18 cellular contexts compared by ENCODE assay signal in the genomic region with DNA sequence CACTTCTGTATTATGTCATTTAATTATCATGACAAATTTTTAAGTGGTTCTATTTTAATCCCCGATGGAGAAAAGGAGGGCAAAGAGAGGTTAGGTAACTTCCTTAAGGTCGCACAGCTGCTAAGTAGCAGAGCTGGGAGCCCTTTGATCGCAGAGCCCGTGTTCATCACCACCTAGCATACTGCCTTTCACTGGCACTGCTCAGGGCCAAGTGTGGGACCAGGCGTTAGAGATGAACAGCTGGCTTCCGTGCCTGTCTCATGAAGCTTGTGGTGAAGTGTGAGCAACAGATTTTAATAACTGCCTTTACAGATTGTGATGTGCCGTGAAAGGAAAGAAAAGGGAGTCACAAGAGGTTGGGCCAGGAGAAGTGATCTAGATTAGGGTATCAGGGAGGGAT.
"Had no signal": no experiment of that assay in that cellular context is flagged by ENCODE, and none has a peak within 500 bp of the region (broad histone marks: within the 10 kb centered on the region; RNA-seq: fewer than 3 reads in every experiment).

No MANE protein-coding gene starts in this region.

- H3K27me3 ChIP-seq: brain microvascular endothelial cell, colonic mucosa, ovary, thyroid gland had no signal

- H3K4me3 ChIP-seq: colonic mucosa, mucosa of descending colon, ovary, thyroid gland had no signal

- H3K9me3 ChIP-seq: colonic mucosa, mucosa of descending colon, ovary, thyroid gland had no signal

- H3K4me1 ChIP-seq: colonic mucosa, thyroid gland had no signal

- ATAC-seq: activated T-cell treated with anti-CD3 and anti-CD28 coated beads, Interleukin-2, amount 50 U/mL, for 72 hours; mucosa of descending colon; naive thymus-derived CD8-positive, alpha-beta T cell had no signal

- H3K27ac ChIP-seq: brain microvascular endothelial cell, colonic mucosa, ovary, thyroid gland, VCaP had no signal

- H3K36me3 ChIP-seq: brain microvascular endothelial cell, colonic mucosa, ovary, thyroid gland had no signal

- DNase-seq: activated CD4-positive, CD25-positive, alpha-beta regulatory T cell treated with anti-CD3 and anti-CD28 coated beads, Interleukin-2, amount 50 U/mL, for 72 hours; activated CD8-positive, alpha-beta memory T cell treated with anti-CD3 and anti-CD28 coated beads for 24 hours; activated CD8-positive, alpha-beta memory T cell treated with anti-CD3 and anti-CD28 coated beads, Interleukin-2, amount 50 U/mL, for 48 hours; activated effector memory CD4-positive, alpha-beta T cell treated with anti-CD3 and anti-CD28 coated beads, Interleukin-2, amount 50 U/mL, for 16 hours; activated naive CD4-positive, alpha-beta T cell treated with anti-CD3 and anti-CD28 coated beads, Interleukin-2, amount 50 U/mL, for 16 hours; activated T-cell treated with anti-CD3 and anti-CD28 coated beads, Interleukin-2, amount 50 U/mL, for 72 hours; aorta; brain microvascular endothelial cell; colonic mucosa; mucosa of descending colon; naive thymus-derived CD8-positive, alpha-beta T cell; ovary; stimulated activated CD4-positive, alpha-beta T cell treated with anti-CD3 and anti-CD28 coated beads, Interleukin-12 subunit alpha, Interleukin-12 subunit beta, amount 100 ng/mL, for 4 hours; stimulated activated CD4-positive, alpha-beta T cell treated with anti-CD3 and anti-CD28 coated beads, Interleukin-1b, Interleukin-23, amount 100 ng/mL, for 48 hours; stimulated activated CD8-positive, alpha-beta memory T cell treated with anti-CD3 and anti-CD28 coated beads, Interleukin-4, amount 100 ng/mL, for 48 hours; stimulated activated naive CD4-positive, alpha-beta T cell; thyroid gland had no signal
